ENCODE assay signal across 8 cellular contexts in the genomic region with DNA sequence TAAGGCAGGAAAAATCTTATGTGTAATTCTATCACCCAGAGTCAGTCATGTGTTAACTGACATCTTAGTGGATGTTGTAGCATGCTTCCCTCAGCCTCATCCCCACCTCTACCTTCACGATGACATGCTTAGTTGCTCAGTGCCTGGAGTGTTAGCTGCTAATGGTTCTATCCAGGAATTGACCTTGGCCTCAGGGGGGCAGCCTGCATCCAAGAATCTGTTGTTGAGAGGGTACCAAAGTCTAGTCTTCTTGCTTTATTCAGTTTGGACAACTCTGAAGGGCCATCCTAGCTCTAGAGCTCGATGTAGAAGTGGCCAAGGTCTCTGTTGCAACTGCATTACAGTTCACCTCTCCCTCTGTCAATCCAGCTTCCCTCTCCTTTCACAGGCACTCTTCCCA.
DNase-seq lines count a peak whose midpoint lies in the region; ATAC-seq and TF ChIP-seq lines count a peak whose summit lies in the region.

No MANE protein-coding gene starts in this region.

- 20 to 27% methylated on average over 1 to 2 of the region's 2 CpGs for WGBS in gastroesophageal sphincter (ENCODE audit: low coverage in 1 of 2), 2 donors

- H3K4me1 ChIP-seq in gastroesophageal sphincter: no peaks in the 10 kb centered on the region

- H3K4me3 ChIP-seq in H7 (ENCODE audit: insufficient read depth, low read depth, low read length): no peak overlapping the region
- H3K4me3 ChIP-seq in gastroesophageal sphincter: no peak overlapping the region

- no peaks in the 10 kb centered on the region for H3K9me3 ChIP-seq in gastroesophageal sphincter

- no peaks in the 10 kb centered on the region for H3K36me3 ChIP-seq in H7 (replicated peaks; ENCODE audit: control insufficient read depth, insufficient read depth, low read length)
- no peaks in the 10 kb centered on the region for H3K36me3 ChIP-seq in gastroesophageal sphincter

- H3K27me3 ChIP-seq in H7 (ENCODE audit: control insufficient read depth, insufficient read depth, low read length) (no peaks in the 10 kb centered on the region), gastroesophageal sphincter (no peaks in the 10 kb centered on the region)

- TF ChIP-seq CTCF in gastroesophageal sphincter (IDR thresholded peaks at IDR 0.05): peak in 3 of 4 experiments; percentile 10 to 55 (median 36)

- TF ChIP-seq EP300 in gastroesophageal sphincter (IDR thresholded peaks at IDR 0.05): no peak

- TF ChIP-seq POLR2A in gastroesophageal sphincter (IDR thresholded peaks at IDR 0.05): no peak

- in situ Hi-C loops in SK-MEL-5 (cut with HindIII; ENCODE audit: low pct_unique_long_range_greater_than_20kb, low sequenced_read_pairs): no loop called here

- ATAC-seq in gastroesophageal sphincter (peak; percentile 79), GM19324 (IDR thresholded peaks at IDR 0.05; ENCODE audit: low FRiP score, unreplicated experiment) (no peak), GM21423 (IDR thresholded peaks at IDR 0.05; ENCODE audit: unreplicated experiment) (no peak)

- H3K27ac ChIP-seq in gastroesophageal sphincter: no peak overlapping the region

- DNase-seq in AG08396 (ENCODE audit: low spot score) (peak; percentile 30), H7 (peak; percentile 31), SK-MEL-5 (ENCODE audit: low read depth, low spot score) (peak; percentile 90), renal cortical epithelial cell (ENCODE audit: low read depth) (peak; percentile 9), OCI-M2 (lab: John Stamatoyannopoulos, UW; ENCODE audit: unreplicated experiment) (no peak)
